Comparison of ENCODE assay signal across 8 cellular contexts in genomic region chr9:77977210-77977611, GRCh38. TPM values are rescaled to one million over a fixed set of nuclear protein-coding genes. Genes with fewer than 3 reads are reported as not detected.
DNase-seq lines count a peak whose midpoint lies in the region; ATAC-seq, FAIRE-seq and TF ChIP-seq lines count a peak whose summit lies in the region.

No MANE protein-coding gene starts in this region.

- CTCF ChIA-PET in PC-9 (lab: Charles Lee), result interaction anchor here (0.5 to 1.4 kb wide), 16 partner anchors 23 to 1444 kb away, joined by 3 to 14 read pairs (median 4); no protein-coding TSS in a partner anchor

- H3K27ac ChIP-seq in 22Rv1 (no peak overlapping the region), PC-9 (no peak overlapping the region), parathyroid adenoma (no peak overlapping the region)

- H2AFZ ChIP-seq in PC-9, result no peak overlapping the region
- H2AFZ ChIP-seq in parathyroid adenoma, result no peak overlapping the region

- ATAC-seq in HG03135 (IDR thresholded peaks at IDR 0.05; ENCODE audit: unreplicated experiment), result no peak

- TF ChIP-seq CTCF in 22Rv1 (IDR thresholded peaks at IDR 0.05) (peak; percentile 45), GM12872 (IDR thresholded peaks at IDR 0.05; ENCODE audit: insufficient read depth, low read depth, low read length) (peak; percentile 40; the same call in 2 of the 3 replicates), PC-9 (conservative IDR thresholded peaks at IDR 0.05) (peak; percentile 36; the same call in 1 of the 2 replicates), parathyroid adenoma (IDR thresholded peaks at IDR 0.05) (peak; percentile 26)

- H3K36me3 ChIP-seq in PC-9 (ENCODE audit: low read depth), result no peaks in the 10 kb centered on the region
- no peaks in the 10 kb centered on the region for H3K36me3 ChIP-seq in parathyroid adenoma (ENCODE audit: control insufficient read depth, insufficient read depth, low read length)

- H3K9me2 ChIP-seq in PC-9 (ENCODE audit: insufficient read depth), result no peaks in the 10 kb centered on the region

- H3K4me2 ChIP-seq in PC-9, result no peak overlapping the region
- no peak overlapping the region for H3K4me2 ChIP-seq in parathyroid adenoma (ENCODE audit: low read length)

- H3K9me3 ChIP-seq in PC-9 (ENCODE audit: insufficient read depth, low read depth) (no peaks in the 10 kb centered on the region), parathyroid adenoma (ENCODE audit: control insufficient read depth, low read length) (no peaks in the 10 kb centered on the region)

- H3F3A ChIP-seq in PC-9 (ENCODE audit: insufficient read depth, low read depth), result peaks cover 17% of the 10 kb centered on the region; the same call in 1 of the 2 replicates

- no peak overlapping the region for H3K4me3 ChIP-seq in PC-9
- no peak overlapping the region for H3K4me3 ChIP-seq in parathyroid adenoma (ENCODE audit: low read depth, low read length)

- DNase-seq in PC-9, result peak; percentile 39 to 43
- DNase-seq in activated naive CD4-positive, alpha-beta T cell treated with anti-CD3 and anti-CD28 coated beads, Interleukin-2, amount 50 U/mL, for 16 hours, result peak; percentile 26
- DNase-seq in glomerular endothelial cell (ENCODE audit: extremely low read depth, low read depth, low spot score), result peak; percentile 87
- no peak for DNase-seq in GM12891 (ENCODE audit: insufficient read length, low spot score)

- no peak for TF ChIP-seq POLR2A in GM12891 (IDR thresholded peaks at IDR 0.05; ENCODE audit: low read depth, low read length)

- H3K4me1 ChIP-seq in PC-9 (replicated peaks; ENCODE audit: insufficient read depth) (peaks cover 25% of the 10 kb centered on the region), parathyroid adenoma (peaks cover 4% of the 10 kb centered on the region)

- intact Hi-C loops in PC-9 (cut with micrococcal nuclease; ENCODE audit: unreplicated experiment), result no loop called here

- H3K79me2 ChIP-seq in PC-9 (ENCODE audit: low read depth) (peaks cover 52% of the 10 kb centered on the region), parathyroid adenoma (peaks cover 11% of the 10 kb centered on the region)

- no peaks in the 10 kb centered on the region; the same call in 1 of the 2 replicates for H4K20me1 ChIP-seq in PC-9 (ENCODE audit: insufficient read depth)

- no TSS peak for BruUV-seq in PC-9 (replicated peaks; lab: Mats Ljungman, UMichigan)

- FAIRE-seq in GM12891 (lab: Jason Lieb, UNC), result no peak

- POLR2A ChIA-PET in PC-9 (lab: Charles Lee; ENCODE audit: unreplicated experiment), result interaction anchor here (0.6 kb wide), 3 partner anchors 18 to 127 kb away, joined by 3 to 7 read pairs (median 5); no protein-coding TSS in a partner anchor

- no peak overlapping the region for H3K9ac ChIP-seq in parathyroid adenoma

- H3K27me3 ChIP-seq in PC-9 (ENCODE audit: insufficient read depth, low read depth), result no peaks in the 10 kb centered on the region
- no peaks in the 10 kb centered on the region for H3K27me3 ChIP-seq in parathyroid adenoma (ENCODE audit: control insufficient read depth, insufficient read depth, low read length)

TF ChIP-seq in GM12891, 5 proteins besides CTCF, POLR2A, EP300 and RAD21:
- TF ChIP-seq TAF1 (IDR thresholded peaks at IDR 0.05; ENCODE audit: low read depth, low read length), result no peak
- TF ChIP-seq SPI1 (IDR thresholded peaks at IDR 0.05; ENCODE audit: low read depth, low read length), result no peak
- no peak for TF ChIP-seq POLR2AphosphoS5 (IDR thresholded peaks at IDR 0.05; ENCODE audit: low read depth, low read length)
- no peak for TF ChIP-seq PAX5 (IDR thresholded peaks at IDR 0.05; ENCODE audit: insufficient read depth, low read length, severe bottlenecking)
- no peak for TF ChIP-seq POU2F2 (IDR thresholded peaks at IDR 0.05; ENCODE audit: low read depth, low read length)

RNA-seq across cellular contexts. Expression of gene GNAQ, which starts 54.4 kb away (rescaled TPM):
- 51.6 and 53.5 TPM in 2 replicates for total RNA-seq in PC-9 (2021)
- 36.1 and 55.2 TPM in 2 replicates for total RNA-seq in glomerular endothelial cell
- 0.18 TPM for polyA plus RNA-seq in GM12891 (2012; ENCODE audit: low read depth, missing spikeins)
